In genomic region chr6:85628353-85628752, GRCh38 we compare ENCODE assay signal across 25 cellular contexts. TPM values are rescaled to one million over a fixed set of nuclear protein-coding genes. Genes with fewer than 3 reads are reported as not detected.
A peak's percentile ranks its signal among the peaks of the same experiment; 100 is the strongest.
DNase-seq lines count a peak whose midpoint lies in the region; ATAC-seq and TF ChIP-seq lines count a peak whose summit lies in the region.
"Had no signal": no experiment of that assay in that cellular context is flagged by ENCODE, and none has a peak within 500 bp of the region (broad histone marks: within the 10 kb centered on the region; RNA-seq: fewer than 3 reads in every experiment).

No MANE protein-coding gene starts in this region.

- peaks cover 97% of the 10 kb centered on the region for H3K36me3 Mint-ChIP-seq in activated T-cell treated with anti-CD3 and anti-CD28 coated beads, Interleukin-2, amount 50 U/mL, for 24 hours (ENCODE audit: low read depth)
- peaks cover 84% of the 10 kb centered on the region for H3K36me3 Mint-ChIP-seq in Calu3 (ENCODE audit: insufficient read depth, unreplicated experiment)
- H3K36me3 Mint-ChIP-seq in activated T-helper 2 cell treated with anti-CD3 and anti-CD28 coated beads, Interferon-gamma antibody, Interleukin-2, Interleukin-4, amounts not matched to agents 10 μg/mL and 5 μg/mL and 100 μg/mL, durations not matched to agents 14 hours and 24 hours and 36 hours (ENCODE audit: low read depth), result peaks cover 92% of the 10 kb centered on the region
- peaks cover 9 to 98% (median 23%) of the 10 kb centered on the region in 3 donors for H3K36me3 Mint-ChIP-seq in naive thymus-derived CD8-positive, alpha-beta T cell

- intact Hi-C loops in Calu3 (cut with micrococcal nuclease; ENCODE audit: unreplicated experiment), result no loop called here
- intact Hi-C loops in activated T-helper 2 cell treated with anti-CD3 and anti-CD28 coated beads, Interferon-gamma antibody, Interleukin-2, Interleukin-4, amounts not matched to agents 10 μg/mL and 5 μg/mL and 100 μg/mL, durations not matched to agents 14 hours and 24 hours and 36 hours (cut with micrococcal nuclease), result loop anchor here (10.0 kb wide), 1 partner anchor 46 kb away; no protein-coding TSS in a partner anchor

- no TSS peak for BruUV-seq in Calu3 (replicated peaks; lab: Mats Ljungman, UMichigan)

- CTCF ChIA-PET in Calu3 (lab: Charles Lee), result no interaction called here

- H3K9me3 Mint-ChIP-seq in activated T-cell treated with anti-CD3 and anti-CD28 coated beads, Interleukin-2, amount 50 U/mL, for 24 hours, result no peaks in the 10 kb centered on the region
- no peaks in the 10 kb centered on the region for H3K9me3 Mint-ChIP-seq in Calu3 (ENCODE audit: low read depth, unreplicated experiment)
- no peaks in the 10 kb centered on the region for H3K9me3 Mint-ChIP-seq in activated T-helper 2 cell treated with anti-CD3 and anti-CD28 coated beads, Interferon-gamma antibody, Interleukin-2, Interleukin-4, amounts not matched to agents 10 μg/mL and 5 μg/mL and 100 μg/mL, durations not matched to agents 14 hours and 24 hours and 36 hours
- H3K9me3 Mint-ChIP-seq in naive thymus-derived CD8-positive, alpha-beta T cell, result no peaks in the 10 kb centered on the region
- H3K9me3 Mint-ChIP-seq: neural crest cell, type B pancreatic cell had no signal

- H3K4me3 Mint-ChIP-seq in activated T-cell treated with anti-CD3 and anti-CD28 coated beads, Interleukin-2, amount 50 U/mL, for 24 hours, result no peak overlapping the region
- peak overlapping the region; percentile 7 for H3K4me3 Mint-ChIP-seq in Calu3 (ENCODE audit: low read depth, unreplicated experiment)
- H3K4me3 Mint-ChIP-seq in activated T-helper 2 cell treated with anti-CD3 and anti-CD28 coated beads, Interferon-gamma antibody, Interleukin-2, Interleukin-4, amounts not matched to agents 10 μg/mL and 5 μg/mL and 100 μg/mL, durations not matched to agents 14 hours and 24 hours and 36 hours (ENCODE audit: low read depth), result no peak overlapping the region
- peak overlapping the region in 2 of 10 donors; percentile 10 to 25 for H3K4me3 Mint-ChIP-seq in naive thymus-derived CD8-positive, alpha-beta T cell
- H3K4me3 Mint-ChIP-seq: neural crest cell, type B pancreatic cell had no signal

- no peaks in the 10 kb centered on the region for H3K27me3 Mint-ChIP-seq in activated T-cell treated with anti-CD3 and anti-CD28 coated beads, Interleukin-2, amount 50 U/mL, for 24 hours
- no peaks in the 10 kb centered on the region for H3K27me3 Mint-ChIP-seq in Calu3 (ENCODE audit: unreplicated experiment)
- H3K27me3 Mint-ChIP-seq in activated T-helper 2 cell treated with anti-CD3 and anti-CD28 coated beads, Interferon-gamma antibody, Interleukin-2, Interleukin-4, amounts not matched to agents 10 μg/mL and 5 μg/mL and 100 μg/mL, durations not matched to agents 14 hours and 24 hours and 36 hours (ENCODE audit: low read depth), result no peaks in the 10 kb centered on the region
- H3K27me3 Mint-ChIP-seq in naive thymus-derived CD8-positive, alpha-beta T cell, result no peaks in the 10 kb centered on the region
- H3K27me3 Mint-ChIP-seq: type B pancreatic cell had no signal

- no peak for ATAC-seq in naive thymus-derived CD8-positive, alpha-beta T cell
- ATAC-seq: Panc1 had no signal

- POLR2A ChIA-PET in naive thymus-derived CD8-positive, alpha-beta T cell (lab: Charles Lee), result no interaction called here

- H3K27ac Mint-ChIP-seq in activated T-cell treated with anti-CD3 and anti-CD28 coated beads, Interleukin-2, amount 50 U/mL, for 24 hours, result peak overlapping the region; percentile 60
- peak overlapping the region; percentile 32 for H3K27ac Mint-ChIP-seq in Calu3 (ENCODE audit: unreplicated experiment)
- peak overlapping the region; percentile 43 for H3K27ac Mint-ChIP-seq in activated T-helper 2 cell treated with anti-CD3 and anti-CD28 coated beads, Interferon-gamma antibody, Interleukin-2, Interleukin-4, amounts not matched to agents 10 μg/mL and 5 μg/mL and 100 μg/mL, durations not matched to agents 14 hours and 24 hours and 36 hours
- H3K27ac Mint-ChIP-seq in naive thymus-derived CD8-positive, alpha-beta T cell, result peak overlapping the region in 6 of 10 donors; percentile 0 to 78 (median 61)
- H3K27ac Mint-ChIP-seq: type B pancreatic cell had no signal

- no peak for DNase-seq in activated T-cell treated with anti-CD3 and anti-CD28 coated beads, Interleukin-2, amount 50 U/mL, for 24 hours
- no peak for DNase-seq in activated T-cell treated with anti-CD3 and anti-CD28 coated beads, Interleukin-2, amount 50 U/mL, for 1 hour
- DNase-seq in Calu3 (no peak), HPDE6-E6E7 (ENCODE audit: extremely low spot score) (no peak), HuH-7.5 (ENCODE audit: low spot score) (no peak)
- no peak for DNase-seq in activated T-helper 2 cell treated with anti-CD3 and anti-CD28 coated beads, Interferon-gamma antibody, Interleukin-2, Interleukin-4, amounts not matched to agents 10 μg/mL and 5 μg/mL and 100 μg/mL, durations not matched to agents 14 hours and 24 hours and 36 hours (ENCODE audit: low spot score)
- DNase-seq in naive thymus-derived CD8-positive, alpha-beta T cell, result no peak
- DNase-seq in stimulated activated naive CD4-positive, alpha-beta T cell treated with Interleukin-2 at 50 U/mL for 16 hours (lab: John Stamatoyannopoulos, UW), result no peak
- DNase-seq: brain microvascular endothelial cell; DND-41; effector CD8-positive, alpha-beta T cell; erythroblast; GOT3; heart right ventricle; Karpas-422; MV-4-11; NCI-H1694; NCI-H2171; NCI-H524; SIG-M5; sigmoid colon; SW 1271 had no signal

- H3K4me1 Mint-ChIP-seq in activated T-cell treated with anti-CD3 and anti-CD28 coated beads, Interleukin-2, amount 50 U/mL, for 24 hours (ENCODE audit: low read depth), result peaks cover 77% of the 10 kb centered on the region
- H3K4me1 Mint-ChIP-seq in Calu3 (ENCODE audit: low read depth, unreplicated experiment), result peaks cover 37% of the 10 kb centered on the region
- peaks cover 42% of the 10 kb centered on the region for H3K4me1 Mint-ChIP-seq in activated T-helper 2 cell treated with anti-CD3 and anti-CD28 coated beads, Interferon-gamma antibody, Interleukin-2, Interleukin-4, amounts not matched to agents 10 μg/mL and 5 μg/mL and 100 μg/mL, durations not matched to agents 14 hours and 24 hours and 36 hours (ENCODE audit: low read depth)
- peaks cover 30 to 82% (median 61%) of the 10 kb centered on the region in 4 donors for H3K4me1 Mint-ChIP-seq in naive thymus-derived CD8-positive, alpha-beta T cell

- TF ChIP-seq CTCF in Calu3 (IDR thresholded peaks at IDR 0.05; ENCODE audit: unreplicated experiment), result no peak

RNA-seq across cellular contexts. Expression of gene SYNCRIP, which starts 14.3 kb away (rescaled TPM):
- 153 and 164 TPM in 2 replicates for total RNA-seq in Calu3 (2022)
- 197 TPM in 2 replicates for total RNA-seq in activated T-helper 2 cell treated with anti-CD3 and anti-CD28 coated beads, Interferon-gamma antibody, Interleukin-2, Interleukin-4, amounts not matched to agents 10 μg/mL and 5 μg/mL and 100 μg/mL, durations not matched to agents 14 hours and 24 hours and 36 hours
- total RNA-seq in naive thymus-derived CD8-positive, alpha-beta T cell, result 100 to 1,000 TPM in 1 of 2 experiments, 10 to 100 TPM in 1; 95.1 to 103 TPM
- polyA plus RNA-seq in naive thymus-derived CD8-positive, alpha-beta T cell, result 10 to 100 TPM; 68.6 to 80.9 (median 70.7) TPM

RNA-seq across cellular contexts. Expression of gene SNX14, which starts 34.7 kb away (rescaled TPM):
- 63.1 and 72.9 TPM in 2 replicates for total RNA-seq in Calu3 (2022)
- 57.5 and 59.7 TPM in 2 replicates for total RNA-seq in activated T-helper 2 cell treated with anti-CD3 and anti-CD28 coated beads, Interferon-gamma antibody, Interleukin-2, Interleukin-4, amounts not matched to agents 10 μg/mL and 5 μg/mL and 100 μg/mL, durations not matched to agents 14 hours and 24 hours and 36 hours
- 10 to 100 TPM; 82.1 to 84.1 TPM for total RNA-seq in naive thymus-derived CD8-positive, alpha-beta T cell
- polyA plus RNA-seq in naive thymus-derived CD8-positive, alpha-beta T cell, result 10 to 100 TPM; 40.9 to 54.6 (median 45.7) TPM
